ENCODE assay signal across 24 cellular contexts in the genomic region with DNA sequence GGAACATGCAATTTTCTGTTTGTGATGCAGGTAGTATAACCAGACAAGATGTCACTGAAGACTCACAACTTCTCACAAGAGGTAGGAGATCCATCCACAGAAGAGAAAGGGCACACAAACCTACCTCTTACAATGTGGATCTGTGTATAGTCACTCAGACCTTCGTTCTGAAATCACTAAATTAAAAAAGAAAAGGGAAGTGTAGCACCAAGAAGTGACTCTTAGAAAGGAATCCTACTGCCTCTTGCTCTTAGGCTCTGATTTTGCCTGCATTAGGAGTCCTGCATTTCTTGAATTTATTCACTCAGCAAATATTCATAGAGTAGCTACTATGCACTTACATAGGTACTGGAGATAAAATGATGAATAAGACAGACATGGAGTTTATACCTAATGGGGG.
"Had no signal": no experiment of that assay in that cellular context is flagged by ENCODE, and none has a peak within 500 bp of the region (broad histone marks: within the 10 kb centered on the region; RNA-seq: fewer than 3 reads in every experiment).

No MANE protein-coding gene starts in this region.

- FAIRE-seq: pancreas, TTC549 had no signal

- H3K4me1 Mint-ChIP-seq: activated CD4-positive, alpha-beta T cell treated with anti-CD3 and anti-CD28 coated beads for 36 hours; activated naive CD4-positive, alpha-beta T cell treated with anti-CD3 and anti-CD28 coated beads, Interleukin-2, amount 10 ng/mL, durations not matched to agents 7 days and 5 days; immature natural killer cell had no signal

- H3K27ac ChIP-seq: cardiac muscle cell, neutrophil, pancreas, psoas muscle, right atrium auricular region, spleen, upper lobe of right lung had no signal

- H3K27ac Mint-ChIP-seq: activated CD4-positive, alpha-beta T cell treated with anti-CD3 and anti-CD28 coated beads for 36 hours; activated naive CD4-positive, alpha-beta T cell treated with anti-CD3 and anti-CD28 coated beads, Interleukin-2, amount 10 ng/mL, durations not matched to agents 7 days and 5 days; endodermal cell; immature natural killer cell; nephron had no signal

- H3K36me3 Mint-ChIP-seq: activated naive CD4-positive, alpha-beta T cell treated with anti-CD3 and anti-CD28 coated beads, Interleukin-2, amount 10 ng/mL, durations not matched to agents 7 days and 5 days; memory B cell had no signal

- H3K27me3 Mint-ChIP-seq: activated CD4-positive, alpha-beta T cell treated with anti-CD3 and anti-CD28 coated beads for 36 hours; activated naive CD4-positive, alpha-beta T cell treated with anti-CD3 and anti-CD28 coated beads, Interleukin-2, amount 10 ng/mL, durations not matched to agents 7 days and 5 days; memory B cell had no signal

- H3K4me1 ChIP-seq: psoas muscle, right atrium auricular region, upper lobe of right lung had no signal

- H3K4me3 Mint-ChIP-seq: activated CD4-positive, alpha-beta T cell treated with anti-CD3 and anti-CD28 coated beads for 36 hours; activated naive CD4-positive, alpha-beta T cell treated with anti-CD3 and anti-CD28 coated beads, Interleukin-2, amount 10 ng/mL, durations not matched to agents 7 days and 5 days; endodermal cell; immature natural killer cell; memory B cell; nephron had no signal

- DNase-seq: activated CD4-positive, alpha-beta T cell treated with anti-CD3 and anti-CD28 coated beads for 36 hours; activated CD4-positive, alpha-beta T cell treated with anti-CD3 and anti-CD28 coated beads, Interleukin-2, amount 50 U/mL, for 4 hours; activated CD8-positive, alpha-beta memory T cell treated with anti-CD3 and anti-CD28 coated beads for 24 hours; activated CD8-positive, alpha-beta memory T cell treated with anti-CD3 and anti-CD28 coated beads, Interleukin-2, amount 50 U/mL, for 48 hours; activated naive CD4-positive, alpha-beta T cell treated with anti-CD3 and anti-CD28 coated beads, Interleukin-2, amount 10 ng/mL, durations not matched to agents 7 days and 5 days; activated T-cell treated with anti-CD3 and anti-CD28 coated beads, Interleukin-2, amount 50 U/mL, for 48 hours; amygdala; cortex of kidney; endodermal cell; immature natural killer cell; left ventricle myocardium superior; psoas muscle; spleen; stimulated activated CD4-positive, alpha-beta T cell treated with anti-CD3 and anti-CD28 coated beads, Interleukin-4, amount 100 ng/mL, for 1 hour; stimulated activated naive CD8-positive, alpha-beta T cell treated with anti-CD3 and anti-CD28 coated beads, Interleukin-15, Interleukin-2, amounts not matched to agents 100 U/mL and 50 U/mL, for 24 hours; T-helper 1 cell; upper lobe of right lung had no signal

- H3K27me3 ChIP-seq: cardiac muscle cell, neutrophil, pancreas, right atrium auricular region, spleen, upper lobe of right lung had no signal

- H3K9me3 Mint-ChIP-seq: memory B cell, nephron had no signal

- H3K36me3 ChIP-seq: cardiac muscle cell, neutrophil, pancreas, right atrium auricular region, spleen, upper lobe of right lung had no signal

- H3K4me3 ChIP-seq: cardiac muscle cell, pancreas, psoas muscle, right atrium auricular region, spleen, upper lobe of right lung had no signal

- H3K9me3 ChIP-seq: neutrophil, pancreas, psoas muscle, right atrium auricular region, spleen, upper lobe of right lung had no signal

- ATAC-seq: activated CD4-positive, alpha-beta T cell treated with anti-CD3 and anti-CD28 coated beads for 36 hours; left ventricle myocardium superior; psoas muscle; stimulated activated naive CD8-positive, alpha-beta T cell treated with anti-CD3 and anti-CD28 coated beads, Interleukin-15, Interleukin-2, amounts not matched to agents 100 U/mL and 50 U/mL, for 24 hours; upper lobe of right lung had no signal
